In genomic region chr21:37220981-37221664, GRCh38 we compare ENCODE assay signal across 1 cellular context.
TF ChIP-seq lines count a peak whose summit lies in the region.

No MANE protein-coding gene starts in this region.

TF ChIP-seq in HepG2, 621 proteins besides CTCF, POLR2A, EP300 and RAD21 (continued from another document and continues in another):
- TF ChIP-seq, protein P1, sequence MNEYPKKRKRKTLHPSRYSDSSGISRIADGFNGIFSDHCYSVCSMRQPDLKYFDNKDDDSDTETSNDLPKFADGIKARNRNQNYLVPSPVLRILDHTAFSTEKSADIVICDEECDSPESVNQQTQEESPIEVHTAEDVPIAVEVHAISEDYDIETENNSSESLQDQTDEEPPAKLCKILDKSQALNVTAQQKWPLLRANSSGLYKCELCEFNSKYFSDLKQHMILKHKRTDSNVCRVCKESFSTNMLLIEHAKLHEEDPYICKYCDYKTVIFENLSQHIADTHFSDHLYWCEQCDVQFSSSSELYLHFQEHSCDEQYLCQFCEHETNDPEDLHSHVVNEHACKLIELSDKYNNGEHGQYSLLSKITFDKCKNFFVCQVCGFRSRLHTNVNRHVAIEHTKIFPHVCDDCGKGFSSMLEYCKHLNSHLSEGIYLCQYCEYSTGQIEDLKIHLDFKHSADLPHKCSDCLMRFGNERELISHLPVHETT (CRISPR knock-in tag; conservative IDR thresholded peaks at IDR 0.05): peak; percentile 59; the same call in 1 of the 2 replicates
- TF ChIP-seq GATAD1 (CRISPR knock-in tag; IDR thresholded peaks at IDR 0.05) (peak; percentile 92), ZNF20 (CRISPR knock-in tag; IDR thresholded peaks at IDR 0.05) (peak; percentile 90), MXI1 (IDR thresholded peaks at IDR 0.05; ENCODE audit: borderline replicate concordance, low read depth, low read length) (peak; percentile 84; the same call in 1 of the 3 replicates), ZBTB10 (CRISPR knock-in tag; IDR thresholded peaks at IDR 0.05; ENCODE audit: borderline replicate concordance) (no peak), LCORL (IDR thresholded peaks at IDR 0.05) (peak; percentile 63; the same call in 1 of the 2 replicates), LCORL (CRISPR knock-in tag; IDR thresholded peaks at IDR 0.05) (peak; percentile 67; the same call in 1 of the 2 replicates), NCOA2 (CRISPR knock-in tag; IDR thresholded peaks at IDR 0.05) (peak; percentile 27; the same call in 1 of the 2 replicates), PHF20 (CRISPR knock-in tag; IDR thresholded peaks at IDR 0.05) (peak; percentile 95), ZC3H4 (CRISPR knock-in tag; IDR thresholded peaks at IDR 0.05; ENCODE audit: borderline replicate concordance) (peak; percentile 67; the same call in 1 of the 2 replicates), ZFX (CRISPR knock-in tag; IDR thresholded peaks at IDR 0.05; ENCODE audit: low read depth) (peak; percentile 93), ZNF776 (CRISPR knock-in tag; IDR thresholded peaks at IDR 0.05) (peak; percentile 90; the same call in 1 of the 2 replicates), CREBL2 (CRISPR knock-in tag; IDR thresholded peaks at IDR 0.05; ENCODE audit: borderline replicate concordance) (peak; percentile 79; the same call in 1 of the 2 replicates), ZNF235 (CRISPR knock-in tag; IDR thresholded peaks at IDR 0.05; ENCODE audit: borderline replicate concordance) (peak; percentile 90; the same call in 1 of the 2 replicates), SCMH1 (CRISPR knock-in tag; IDR thresholded peaks at IDR 0.05; ENCODE audit: borderline replicate concordance) (no peak), NFIB (CRISPR knock-in tag; IDR thresholded peaks at IDR 0.05; ENCODE audit: borderline replicate concordance) (no peak), PAF1 (CRISPR knock-in tag; IDR thresholded peaks at IDR 0.05) (no peak), MLX (CRISPR knock-in tag; IDR thresholded peaks at IDR 0.05) (peak; percentile 84), POGK (CRISPR knock-in tag; conservative IDR thresholded peaks at IDR 0.05) (peak; percentile 72), SIN3B (IDR thresholded peaks at IDR 0.05; ENCODE audit: low read length) (0 out of 2 replicates have a peak, but pooled peaks have one; percentile 13), CREB1 (IDR thresholded peaks at IDR 0.05) (0 out of 2 replicates have a peak, but pooled peaks have one; percentile 2), CREB1 (CRISPR knock-in tag; IDR thresholded peaks at IDR 0.05) (no peak), ATAD3A (CRISPR knock-in tag; IDR thresholded peaks at IDR 0.05) (no peak), IKZF4 (CRISPR knock-in tag; IDR thresholded peaks at IDR 0.05; ENCODE audit: borderline replicate concordance, low read depth, not compliant biosample characterization) (peak; percentile 88), ZSCAN20 (CRISPR knock-in tag; IDR thresholded peaks at IDR 0.05; ENCODE audit: borderline replicate concordance) (no peak), CEBPG (CRISPR knock-in tag; IDR thresholded peaks at IDR 0.05) (peak; percentile 33; the same call in 1 of the 2 replicates), GATA4 (IDR thresholded peaks at IDR 0.05; ENCODE audit: borderline replicate concordance, low read depth) (peak; percentile 20; the same call in 1 of the 2 replicates), CENPX (CRISPR knock-in tag; IDR thresholded peaks at IDR 0.05) (no peak), ARID5B (CRISPR knock-in tag; IDR thresholded peaks at IDR 0.05) (peak; percentile 76), SNAI1 (CRISPR knock-in tag; IDR thresholded peaks at IDR 0.05; ENCODE audit: borderline replicate concordance) (peak; percentile 90), E2F1 (CRISPR knock-in tag; IDR thresholded peaks at IDR 0.05) (peak; percentile 74; the same call in 1 of the 2 replicates), XRCC5 (optimal IDR thresholded peaks at IDR 0.05; ENCODE audit: low read length) (peak; percentile 82), RBM39 (IDR thresholded peaks at IDR 0.05; ENCODE audit: low read depth, low read length, poor library complexity, severe bottlenecking) (peak; percentile 91), KLF12 (CRISPR knock-in tag; IDR thresholded peaks at IDR 0.05; ENCODE audit: borderline replicate concordance) (peak; percentile 97), NFYB (CRISPR knock-in tag; IDR thresholded peaks at IDR 0.05) (peak; percentile 50; the same call in 1 of the 2 replicates), ZNF326 (CRISPR knock-in tag; IDR thresholded peaks at IDR 0.05; ENCODE audit: borderline replicate concordance) (no peak), ZMAT5 (CRISPR knock-in tag; IDR thresholded peaks at IDR 0.05; ENCODE audit: borderline replicate concordance, low read depth) (no peak), DPF2 (CRISPR knock-in tag; IDR thresholded peaks at IDR 0.05; ENCODE audit: borderline replicate concordance, low read depth) (no peak), GLI4 (CRISPR knock-in tag; IDR thresholded peaks at IDR 0.05; ENCODE audit: borderline replicate concordance) (peak; percentile 84; the same call in 1 of the 2 replicates), MIXL1 (CRISPR knock-in tag; IDR thresholded peaks at IDR 0.05) (no peak; the same call in 1 of the 2 replicates), UBTF (CRISPR knock-in tag; IDR thresholded peaks at IDR 0.05) (peak; percentile 62; the same call in 1 of the 2 replicates), PRMT3 (CRISPR knock-in tag; IDR thresholded peaks at IDR 0.05; ENCODE audit: borderline replicate concordance, low read depth) (peak; percentile 84), ONECUT2 (CRISPR knock-in tag; IDR thresholded peaks at IDR 0.05) (no peak), ZNF232 (CRISPR knock-in tag; IDR thresholded peaks at IDR 0.05; ENCODE audit: borderline replicate concordance) (peak; percentile 81), ZNF124 (CRISPR knock-in tag; IDR thresholded peaks at IDR 0.05) (no peak), ZNF331 (CRISPR knock-in tag; IDR thresholded peaks at IDR 0.05) (peak; percentile 63)
- TF ChIP-seq, protein P2, sequence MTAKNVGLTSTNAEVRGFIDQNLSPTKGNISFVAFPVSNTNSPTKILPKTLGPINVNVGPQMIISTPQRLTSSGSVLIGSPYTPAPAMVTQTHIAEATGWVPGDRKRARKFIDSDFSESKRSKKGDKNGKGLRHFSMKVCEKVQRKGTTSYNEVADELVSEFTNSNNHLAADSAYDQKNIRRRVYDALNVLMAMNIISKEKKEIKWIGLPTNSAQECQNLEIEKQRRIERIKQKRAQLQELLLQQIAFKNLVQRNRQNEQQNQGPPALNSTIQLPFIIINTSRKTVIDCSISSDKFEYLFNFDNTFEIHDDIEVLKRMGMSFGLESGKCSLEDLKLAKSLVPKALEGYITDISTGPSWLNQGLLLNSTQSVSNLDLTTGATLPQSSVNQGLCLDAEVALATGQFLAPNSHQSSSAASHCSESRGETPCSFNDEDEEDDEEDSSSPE (CRISPR knock-in tag; IDR thresholded peaks at IDR 0.05): peak; percentile 82
- TF ChIP-seq, protein P3, sequence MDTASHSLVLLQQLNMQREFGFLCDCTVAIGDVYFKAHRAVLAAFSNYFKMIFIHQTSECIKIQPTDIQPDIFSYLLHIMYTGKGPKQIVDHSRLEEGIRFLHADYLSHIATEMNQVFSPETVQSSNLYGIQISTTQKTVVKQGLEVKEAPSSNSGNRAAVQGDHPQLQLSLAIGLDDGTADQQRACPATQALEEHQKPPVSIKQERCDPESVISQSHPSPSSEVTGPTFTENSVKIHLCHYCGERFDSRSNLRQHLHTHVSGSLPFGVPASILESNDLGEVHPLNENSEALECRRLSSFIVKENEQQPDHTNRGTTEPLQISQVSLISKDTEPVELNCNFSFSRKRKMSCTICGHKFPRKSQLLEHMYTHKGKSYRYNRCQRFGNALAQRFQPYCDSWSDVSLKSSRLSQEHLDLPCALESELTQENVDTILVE (CRISPR knock-in tag; IDR thresholded peaks at IDR 0.05): peak; percentile 78; the same call in 1 of the 2 replicates
